ENCODE assay signal across 28 cellular contexts in genomic region chr12:31970199-31970598, GRCh38. TPM values are rescaled to one million over a fixed set of nuclear protein-coding genes. Genes with fewer than 3 reads are reported as not detected.
A peak's percentile ranks its signal among the peaks of the same experiment; 100 is the strongest.
DNase-seq lines count a peak whose midpoint lies in the region; ATAC-seq, FAIRE-seq and TF ChIP-seq lines count a peak whose summit lies in the region.
"Had no signal": no experiment of that assay in that cellular context is flagged by ENCODE, and none has a peak within 500 bp of the region (broad histone marks: within the 10 kb centered on the region; RNA-seq: fewer than 3 reads in every experiment).

No MANE protein-coding gene starts in this region.

- TF ChIP-seq RAD21 in A549 (conservative IDR thresholded peaks at IDR 0.05 in 1 of 2, IDR thresholded peaks at IDR 0.05 in 1 of 2), result no peak

- CTCF ChIA-PET in A549 (lab: Yijun Ruan, JAX), result interaction anchor here (1.1 to 1.5 kb wide), 3 partner anchors 16 to 93 kb away, joined by 3 to 4 read pairs (median 3); no protein-coding TSS in a partner anchor
- CTCF ChIA-PET in CD4-positive, alpha-beta T cell (lab: Charles Lee), result no interaction called here

- TF ChIP-seq EP300 in A549 (IDR thresholded peaks at IDR 0.05), result no peak

- TF ChIP-seq CTCF in A549 (IDR thresholded peaks at IDR 0.05), result no peak
- TF ChIP-seq CTCF in CD4-positive, alpha-beta T cell (IDR thresholded peaks at IDR 0.05), result no peak

- H3K4me1 ChIP-seq in A549, result peaks cover 9% of the 10 kb centered on the region

- H3K27me3 Mint-ChIP-seq in CD4-positive, alpha-beta T cell, result no peaks in the 10 kb centered on the region
- H3K27me3 Mint-ChIP-seq in activated naive CD8-positive, alpha-beta T cell treated with anti-CD3 and anti-CD28 coated beads, Interleukin-2, amount 50 U/mL, for 24 hours, result no peaks in the 10 kb centered on the region

- no peak overlapping the region for H3K4me3 ChIP-seq in A549
- H3K4me3 ChIP-seq: dorsolateral prefrontal cortex, heart left ventricle, left lung, SK-N-MC had no signal

- intact Hi-C loops in CD4-positive, alpha-beta T cell (cut with DNase I, micrococcal nuclease), result no loop called here
- intact Hi-C loops in cardiac septum (cut with DNase I), result no loop called here

- no peak overlapping the region; the same call in 2 of the 3 replicates for H3K4me2 ChIP-seq in A549

- no peak overlapping the region for H3K4me3 Mint-ChIP-seq in CD4-positive, alpha-beta T cell
- H3K4me3 Mint-ChIP-seq in activated naive CD8-positive, alpha-beta T cell treated with anti-CD3 and anti-CD28 coated beads, Interleukin-2, amount 50 U/mL, for 24 hours, result no peak overlapping the region
- H3K4me3 Mint-ChIP-seq: mesothelial cell of epicardium, nephron progenitor cell had no signal

- TF ChIP-seq POLR2A in A549 (IDR thresholded peaks at IDR 0.05; ENCODE audit: low read length), result no peak

- peaks cover 58% of the 10 kb centered on the region for H3K4me1 Mint-ChIP-seq in CD4-positive, alpha-beta T cell (ENCODE audit: low read depth)
- peaks cover 59% of the 10 kb centered on the region for H3K4me1 Mint-ChIP-seq in activated naive CD8-positive, alpha-beta T cell treated with anti-CD3 and anti-CD28 coated beads, Interleukin-2, amount 50 U/mL, for 24 hours

- 0 out of 3 replicates have a peak, but pooled peaks cover 6% of the 10 kb centered on the region for H3K9me3 ChIP-seq in A549
- H3K9me3 ChIP-seq in CD4-positive, alpha-beta T cell (ENCODE audit: control insufficient read depth, low read length), result peaks cover 34% of the 10 kb centered on the region

- ATAC-seq in A549 (peak in 1 of 2 experiments; percentile 68; a peak in 3 of 6 replicates), HG02938 (IDR thresholded peaks at IDR 0.05; ENCODE audit: unreplicated experiment) (no peak)
- no peak for ATAC-seq in CD4-positive, alpha-beta T cell (ENCODE audit: poor library complexity)
- ATAC-seq in activated naive CD8-positive, alpha-beta T cell treated with anti-CD3 and anti-CD28 coated beads, Interleukin-2, amount 50 U/mL, for 24 hours, result no peak
- ATAC-seq: heart left ventricle, left lung had no signal

- H3K27ac ChIP-seq in A549, result no peak overlapping the region
- no peak overlapping the region for H3K27ac ChIP-seq in CD4-positive, alpha-beta T cell (ENCODE audit: low read depth, low read length)
- H3K27ac ChIP-seq: dorsolateral prefrontal cortex, heart left ventricle, left lung, SK-N-MC had no signal

- no peaks in the 10 kb centered on the region for H3K27me3 ChIP-seq in CD4-positive, alpha-beta T cell (ENCODE audit: control insufficient read depth, insufficient read depth, low read length)
- H3K27me3 ChIP-seq: dorsolateral prefrontal cortex, heart left ventricle, left lung had no signal

- POLR2A ChIA-PET in A549 (lab: Yijun Ruan, JAX), result no interaction called here
- POLR2A ChIA-PET in CD4-positive, alpha-beta T cell (lab: Charles Lee), result interaction anchor here (1.3 to 2.0 kb wide), 4 partner anchors 10 to 317 kb away, joined by 3 to 13 read pairs (median 4); partner anchors contain the start of gene RESF1

- peak; percentile 21 to 56 for DNase-seq in A549 (ENCODE audit: low read depth in 1 of 2, low spot score in 1 of 2)
- DNase-seq in CD4-positive, alpha-beta T cell, result no peak
- DNase-seq in activated naive CD8-positive, alpha-beta T cell treated with anti-CD3 and anti-CD28 coated beads, Interleukin-2, amount 50 U/mL, for 24 hours, result no peak
- DNase-seq in kidney tubule cell (ENCODE audit: low spot score), result peak; percentile 86
- DNase-seq in stimulated activated CD4-positive, alpha-beta T cell treated with anti-CD3 and anti-CD28 coated beads, Interleukin-4, amount 100 ng/mL, for 24 hours, result no peak
- no peak for DNase-seq in mucosa of gallbladder (ENCODE audit: low spot score)
- DNase-seq in cardiac septum (ENCODE audit: low spot score), result no peak
- DNase-seq: activated gamma-delta T cell; anterior cingulate cortex; central memory CD4-positive, alpha-beta T cell; DMS79 treated with DMSO at 0.1 percent for 48 hours; dorsolateral prefrontal cortex; erythroblast; GOT3; heart left ventricle; KBM-7; left lung; MM.1S; NCI-H1417; NCI-H2081 treated with DMSO at 0.1 percent for 48 hours; NCI-H345; NCI-H82; nephron progenitor cell; T-helper 2 cell; trophoblast cell had no signal

- FAIRE-seq in A549 (lab: Jason Lieb, UNC), result no peak

- peaks cover 100% of the 10 kb centered on the region for H3K36me3 Mint-ChIP-seq in CD4-positive, alpha-beta T cell (ENCODE audit: low read depth)
- H3K36me3 Mint-ChIP-seq in activated naive CD8-positive, alpha-beta T cell treated with anti-CD3 and anti-CD28 coated beads, Interleukin-2, amount 50 U/mL, for 24 hours (ENCODE audit: low read depth), result peaks cover 60% of the 10 kb centered on the region

- peak overlapping the region; percentile 55 for H3K27ac Mint-ChIP-seq in CD4-positive, alpha-beta T cell
- H3K27ac Mint-ChIP-seq in activated naive CD8-positive, alpha-beta T cell treated with anti-CD3 and anti-CD28 coated beads, Interleukin-2, amount 50 U/mL, for 24 hours, result peak overlapping the region; percentile 51
- H3K27ac Mint-ChIP-seq: mesothelial cell of epicardium, nephron progenitor cell had no signal

- H3K9me3 Mint-ChIP-seq in CD4-positive, alpha-beta T cell, result peaks cover 5% of the 10 kb centered on the region
- H3K9me3 Mint-ChIP-seq in activated naive CD8-positive, alpha-beta T cell treated with anti-CD3 and anti-CD28 coated beads, Interleukin-2, amount 50 U/mL, for 24 hours, result peaks cover 20% of the 10 kb centered on the region

TF ChIP-seq in A549, 52 proteins besides CTCF, POLR2A, EP300 and RAD21 (continues in another document):
- TF ChIP-seq RCOR1 (IDR thresholded peaks at IDR 0.05; ENCODE audit: low read depth, low read length), result no peak
- TF ChIP-seq E2F6 (IDR thresholded peaks at IDR 0.05; ENCODE audit: borderline replicate concordance, low read depth), result no peak
- no peak for TF ChIP-seq FOXS1 (CRISPR knock-in tag; IDR thresholded peaks at IDR 0.05)
- TF ChIP-seq KDM1A (IDR thresholded peaks at IDR 0.05; ENCODE audit: low read depth), result no peak
- no peak for TF ChIP-seq ELK1 (IDR thresholded peaks at IDR 0.05; ENCODE audit: low read depth, low read length)
- no peak for TF ChIP-seq ESRRA (IDR thresholded peaks at IDR 0.05; ENCODE audit: borderline replicate concordance, low read length)
- TF ChIP-seq MAZ (IDR thresholded peaks at IDR 0.05; ENCODE audit: borderline replicate concordance, low read depth, low read length), result no peak
- TF ChIP-seq ATOH8 (CRISPR knock-in tag; IDR thresholded peaks at IDR 0.05; ENCODE audit: low read depth), result no peak
- TF ChIP-seq CEBPB (IDR thresholded peaks at IDR 0.05), result no peak
- no peak for TF ChIP-seq FOSL2 (IDR thresholded peaks at IDR 0.05)
- TF ChIP-seq FOSL2 (CRISPR knock-in tag; IDR thresholded peaks at IDR 0.05), result no peak
- no peak for TF ChIP-seq HMGXB4 (CRISPR knock-in tag; IDR thresholded peaks at IDR 0.05; ENCODE audit: borderline replicate concordance)
- TF ChIP-seq RARB (CRISPR knock-in tag; IDR thresholded peaks at IDR 0.05), result no peak
- no peak for TF ChIP-seq CBX2 (IDR thresholded peaks at IDR 0.05; ENCODE audit: borderline replicate concordance, low read depth)
- no peak for TF ChIP-seq GATA3 (IDR thresholded peaks at IDR 0.05; ENCODE audit: borderline replicate concordance)
- no peak for TF ChIP-seq EHMT2 (IDR thresholded peaks at IDR 0.05; ENCODE audit: low read depth)
- TF ChIP-seq HOXA7 (CRISPR knock-in tag; IDR thresholded peaks at IDR 0.05), result no peak
- TF ChIP-seq HEYL (CRISPR knock-in tag; IDR thresholded peaks at IDR 0.05), result no peak

RNA-seq across cellular contexts. Expression of gene RESF1, which starts 11.0 kb away (rescaled TPM):
- polyA plus RNA-seq in A549 (2011; rRNA removed) (40.6 and 45.4 TPM in 2 replicates), A549 (2017; fragmentation: RNase III; extraction: RNeasy Plus Mini Kit Qiagen cat#74134 plus additional on column Dnase treatment) (14.9 to 17.5 TPM (median 16.4 TPM) in 3 replicates)
- polyA plus RNA-seq in A549 (2012; cell fraction: cytosol; rRNA removed), result 6.4 and 7.8 TPM in 2 replicates
- polyA plus RNA-seq in A549 (2012; cell fraction: nucleus; rRNA removed), result 4.2 and 8.2 TPM in 2 replicates
- 20.2 and 25.3 TPM in 2 replicates for polyA minus RNA-seq in A549 (2011; rRNA and poly(A)+ RNA removed)
- 100 to 1,000 TPM; 113 to 124 TPM for total RNA-seq in CD4-positive, alpha-beta T cell
- total RNA-seq in mucosa of gallbladder (66.1 TPM), cardiac septum (17.3 TPM)

Comparison
In these comparisons a context has a peak if more than half of its experiments do, and no peak if none do; other contexts are left out.
1. DNase-seq: peak in A549 (2 of 2) and kidney tubule cell (single experiment); none in CD4-positive, alpha-beta T cell (0 of 10), activated naive CD8-positive, alpha-beta T cell treated with anti-CD3 and anti-CD28 coated beads, Interleukin-2, amount 50 U/mL, for 24 hours (single experiment), stimulated activated CD4-positive, alpha-beta T cell treated with anti-CD3 and anti-CD28 coated beads, Interleukin-4, amount 100 ng/mL, for 24 hours (single experiment), mucosa of gallbladder (single experiment) and cardiac septum (single experiment).